26 cellular contexts compared by ENCODE assay signal in genomic region chr18:67726882-67727281, GRCh38.
"Had no signal": no experiment of that assay in that cellular context is flagged by ENCODE, and none has a peak within 500 bp of the region (broad histone marks: within the 10 kb centered on the region; RNA-seq: fewer than 3 reads in every experiment).

No MANE protein-coding gene starts in this region.

- ATAC-seq: activated CD4-positive, CD25-positive, alpha-beta regulatory T cell treated with anti-CD3 and anti-CD28 coated beads, Interleukin-2, amount 50 U/mL, for 24 hours; effector memory CD8-positive, alpha-beta T cell; naive thymus-derived CD8-positive, alpha-beta T cell; pancreas; sciatic nerve; stimulated activated memory B cell treated with anti-CD40 and anti-IgM and Interleukin-4, amounts not matched to agents 10 μg/mL and 1 μg/mL and 100 μg/mL, for 72 hours; stimulated activated naive CD8-positive, alpha-beta T cell treated with anti-CD3 and anti-CD28 coated beads, Interleukin-15, amount 100 ng/mL, for 72 hours had no signal

- DNase-seq: activated CD4-positive, alpha-beta T cell treated with anti-CD3 and anti-CD28 coated beads for 48 hours; activated CD4-positive, alpha-beta T cell treated with anti-CD3 and anti-CD28 coated beads, Interleukin-2, amount 50 U/mL, for 48 hours; activated CD8-positive, alpha-beta memory T cell treated with anti-CD3 and anti-CD28 coated beads for 24 hours; activated effector memory CD4-positive, alpha-beta T cell treated with Interleukin-2 at 50 U/mL for 16 hours; activated naive CD4-positive, alpha-beta T cell treated with Interleukin-2 at 50 U/mL for 16 hours; anterior cingulate cortex; cerebellar nuclear complex; effector memory CD8-positive, alpha-beta T cell; erythroblast; head of caudate nucleus; hippocampal formation; immature natural killer cell; midbrain; naive thymus-derived CD8-positive, alpha-beta T cell; nucleus accumbens; pancreas; retina; stimulated activated CD4-positive, alpha-beta T cell treated with anti-CD3 and anti-CD28 coated beads, Interleukin-12 subunit alpha, Interleukin-12 subunit beta, amount 100 ng/mL, for 4 hours; stimulated activated CD4-positive, alpha-beta T cell treated with anti-CD3 and anti-CD28 coated beads, Interleukin-4, amount 100 ng/mL, for 24 hours; stimulated activated naive CD8-positive, alpha-beta T cell treated with anti-CD3 and anti-CD28 coated beads, Interleukin-15, amount 100 ng/mL, for 72 hours; substantia nigra; uterus; WERI-Rb-1 had no signal
